ENCODE assay signal across 21 cellular contexts in the genomic region with DNA sequence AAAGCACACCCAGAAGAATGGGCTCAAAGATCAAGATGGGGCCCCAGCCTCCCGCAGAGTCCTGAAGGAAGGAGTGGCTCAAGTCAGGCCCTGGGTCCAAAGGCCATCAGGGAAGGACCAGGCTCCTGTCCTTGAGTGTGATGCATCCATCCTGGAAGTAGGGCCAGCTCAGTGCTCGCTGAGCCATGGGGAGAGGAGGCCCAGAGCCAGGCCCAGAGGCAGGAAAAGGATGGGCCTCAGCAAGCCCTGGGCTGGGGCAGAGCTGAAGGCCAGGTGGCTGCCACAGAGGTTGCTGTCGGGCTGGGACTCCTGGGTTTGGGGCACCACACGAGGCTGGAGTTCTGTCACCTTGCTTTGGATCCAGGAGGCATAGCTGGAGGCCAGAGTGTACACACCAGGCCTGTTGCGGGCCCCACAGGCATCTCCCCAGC. TPM values are rescaled to one million over a fixed set of nuclear protein-coding genes. Genes with fewer than 3 reads are reported as not detected.
DNase-seq lines count a peak whose midpoint lies in the region; ATAC-seq and TF ChIP-seq lines count a peak whose summit lies in the region.
"Had no signal": no experiment of that assay in that cellular context is flagged by ENCODE, and none has a peak within 500 bp of the region (broad histone marks: within the 10 kb centered on the region; RNA-seq: fewer than 3 reads in every experiment).

No MANE protein-coding gene starts in this region.

- TF ChIP-seq POLR2A in upper lobe of left lung (IDR thresholded peaks at IDR 0.05), result no peak

- no peak for TF ChIP-seq CTCF in neutrophil (IDR thresholded peaks at IDR 0.05)
- no peak for TF ChIP-seq CTCF in upper lobe of left lung (IDR thresholded peaks at IDR 0.05)

- no peaks in the 10 kb centered on the region for H3K9me3 ChIP-seq in neutrophil
- no peaks in the 10 kb centered on the region for H3K9me3 ChIP-seq in upper lobe of left lung
- no peaks in the 10 kb centered on the region for H3K9me3 ChIP-seq in SJCRH30 (replicated peaks)
- H3K9me3 ChIP-seq: BLaER1 had no signal

- H3K36me3 Mint-ChIP-seq in activated CD4-positive, alpha-beta T cell treated with anti-CD3 and anti-CD28 coated beads for 36 hours (ENCODE audit: low read depth), result peaks cover 15% of the 10 kb centered on the region

- WGBS in upper lobe of left lung, 2 donors, result 85% methylated on average over 2 of the region's 5 CpGs; no CpG with 5 or more reads in 1 of the 2 donors

- peaks cover 9% of the 10 kb centered on the region for H3K36me3 ChIP-seq in neutrophil
- H3K36me3 ChIP-seq in upper lobe of left lung, result peaks cover 0 to 57% (median 38%) of the 10 kb centered on the region in 4 donors
- no peaks in the 10 kb centered on the region for H3K36me3 ChIP-seq in SJCRH30

- CTCF ChIA-PET in activated CD4-positive, alpha-beta T cell treated with anti-CD3 and anti-CD28 coated beads for 36 hours (lab: Charles Lee), result no interaction called here

- H3K27me3 ChIP-seq in neutrophil, result no peaks in the 10 kb centered on the region
- H3K27me3 ChIP-seq in upper lobe of left lung, result no peaks in the 10 kb centered on the region
- H3K27me3 ChIP-seq in SJCRH30, result no peaks in the 10 kb centered on the region
- H3K27me3 ChIP-seq: BLaER1 had no signal

- no peak for DNase-seq in activated CD4-positive, alpha-beta T cell treated with anti-CD3 and anti-CD28 coated beads for 36 hours
- DNase-seq in activated CD4-positive, alpha-beta T cell treated with anti-CD3 and anti-CD28 coated beads for 4 hours, result no peak
- DNase-seq in upper lobe of left lung (no peak), NCI-H187 treated with DMSO at 0.1 percent for 48 hours (lab: John Stamatoyannopoulos, UW) (no peak), SJCRH30 (no peak)
- DNase-seq: activated T-cell treated with anti-CD3 and anti-CD28 coated beads for 4 hours; amygdala; foreskin melanocyte; GDM1; HFFc6; NCI-H1417 treated with DMSO at 0.1 percent for 48 hours; NCI-H226; stimulated activated CD4-positive, alpha-beta T cell treated with anti-CD3 and anti-CD28 coated beads, Interleukin-4, amount 100 ng/mL, for 4 hours had no signal

- peaks cover 69 to 72% of the 10 kb centered on the region in 2 experiments for H3K4me1 ChIP-seq in neutrophil (ENCODE audit: control insufficient read depth in 1 of 2, insufficient read depth in 1 of 2, low read depth in 1 of 2, low read length in 1 of 2)
- H3K4me1 ChIP-seq in upper lobe of left lung, result peaks cover 29 to 83% (median 54%) of the 10 kb centered on the region in 4 donors
- no peaks in the 10 kb centered on the region for H3K4me1 ChIP-seq in SJCRH30

- peak; percentile 13 for ATAC-seq in activated CD4-positive, alpha-beta T cell treated with anti-CD3 and anti-CD28 coated beads for 36 hours
- peak; percentile 15 for ATAC-seq in esophagus mucosa
- ATAC-seq in upper lobe of left lung (ENCODE audit: low FRiP score in 2 of 2), result no peak
- no peak for ATAC-seq in GM19328 (IDR thresholded peaks at IDR 0.05; ENCODE audit: unreplicated experiment)
- ATAC-seq: left lobe of liver had no signal

- H3K27ac ChIP-seq in neutrophil, result peak overlapping the region; percentile 98
- H3K27ac ChIP-seq in upper lobe of left lung, result peak overlapping the region; percentile 37 to 94 (median 92)
- H3K27ac ChIP-seq in SJCRH30, result no peak overlapping the region
- H3K27ac ChIP-seq: BLaER1 had no signal

- POLR2A ChIA-PET in activated CD4-positive, alpha-beta T cell treated with anti-CD3 and anti-CD28 coated beads for 36 hours (lab: Charles Lee), result interaction anchor here (0.5 kb wide), 1 partner anchor 17 kb away, joined by 5 read pairs; no protein-coding TSS in a partner anchor

- no peak for TF ChIP-seq EP300 in upper lobe of left lung (IDR thresholded peaks at IDR 0.05)

- no peak overlapping the region for H3K27ac Mint-ChIP-seq in activated CD4-positive, alpha-beta T cell treated with anti-CD3 and anti-CD28 coated beads for 36 hours
- H3K27ac Mint-ChIP-seq: HFFc6 had no signal

- H3K4me3 ChIP-seq in neutrophil (ENCODE audit: low read depth in 1 of 2, low read length in 1 of 2) (no peak overlapping the region), upper lobe of left lung (no peak overlapping the region), SJCRH30 (no peak overlapping the region)
- H3K4me3 ChIP-seq: BLaER1 had no signal

- intact Hi-C loops in activated CD4-positive, alpha-beta T cell treated with anti-CD3 and anti-CD28 coated beads for 36 hours (cut with DNase I, micrococcal nuclease), result no loop called here

- no peaks in the 10 kb centered on the region for H3K27me3 Mint-ChIP-seq in activated CD4-positive, alpha-beta T cell treated with anti-CD3 and anti-CD28 coated beads for 36 hours

- H3K4me1 Mint-ChIP-seq in activated CD4-positive, alpha-beta T cell treated with anti-CD3 and anti-CD28 coated beads for 36 hours, result no peaks in the 10 kb centered on the region

- no peaks in the 10 kb centered on the region for H3K9me3 Mint-ChIP-seq in activated CD4-positive, alpha-beta T cell treated with anti-CD3 and anti-CD28 coated beads for 36 hours (ENCODE audit: low read depth)
- H3K9me3 Mint-ChIP-seq: HFFc6 had no signal

- H3K4me3 Mint-ChIP-seq in activated CD4-positive, alpha-beta T cell treated with anti-CD3 and anti-CD28 coated beads for 36 hours, result no peak overlapping the region
- H3K4me3 Mint-ChIP-seq: HFFc6 had no signal

RNA-seq across cellular contexts. Expression of a gene that starts 3.7 kb away (rescaled TPM):
- total RNA-seq in activated CD4-positive, alpha-beta T cell treated with anti-CD3 and anti-CD28 coated beads for 36 hours, result not detected
- 59.3 TPM for total RNA-seq in esophagus mucosa
- total RNA-seq in upper lobe of left lung, result 100 to 1,000 TPM in 3 of 6 donors, 10 to 100 TPM in 3; 59.7 to 155 (median 109) TPM
- total RNA-seq in SJCRH30 (2014; rRNA removed; shearing (Covaris generic)), result not detected in 2 replicates
- total RNA-seq: chondrocyte, HFFc6, RPMI7951, temporal lobe had no signal

RNA-seq across cellular contexts. Expression of a gene that starts 14.4 kb away (rescaled TPM):
- total RNA-seq in activated CD4-positive, alpha-beta T cell treated with anti-CD3 and anti-CD28 coated beads for 36 hours, result 10 to 100 TPM; 53.6 to 63.1 TPM
- total RNA-seq in esophagus mucosa (25.5 TPM), upper lobe of left lung (100 to 1,000 TPM in 1 of 6 donors, 10 to 100 TPM in 5; 73.9 to 144 (median 83.6) TPM)
- total RNA-seq in SJCRH30 (2014; rRNA removed; shearing (Covaris generic)), result 38.0 and 42.6 TPM in 2 replicates

RNA-seq across cellular contexts. Expression of a gene that starts 18.0 kb away (rescaled TPM):
- under 1 TPM; 0.26 to 0.43 TPM for total RNA-seq in activated CD4-positive, alpha-beta T cell treated with anti-CD3 and anti-CD28 coated beads for 36 hours
- total RNA-seq in esophagus mucosa (1.5 TPM), upper lobe of left lung (10 to 100 TPM in 2 of 6 donors, 1 to 10 TPM in 4; 1.4 to 61.8 (median 5.6) TPM)
- total RNA-seq in SJCRH30 (2014; rRNA removed; shearing (Covaris generic)), result 0.43 and 0.51 TPM in 2 replicates

RNA-seq across cellular contexts. Expression of a gene that starts 23.7 kb away (rescaled TPM):
- total RNA-seq in activated CD4-positive, alpha-beta T cell treated with anti-CD3 and anti-CD28 coated beads for 36 hours, result 10 to 100 TPM; 50.0 to 53.3 TPM
- 21.5 TPM for total RNA-seq in esophagus mucosa
- 10 to 100 TPM; 23.2 to 64.4 (median 39.3) TPM for total RNA-seq in upper lobe of left lung
- total RNA-seq in SJCRH30 (2014; rRNA removed; shearing (Covaris generic)), result 31.2 and 31.8 TPM in 2 replicates

RNA-seq across cellular contexts. Expression of a gene that starts 37.3 kb away (rescaled TPM):
- 10 to 100 TPM; 59.6 to 64.2 TPM for total RNA-seq in activated CD4-positive, alpha-beta T cell treated with anti-CD3 and anti-CD28 coated beads for 36 hours
- 22.3 TPM for total RNA-seq in esophagus mucosa
- 100 to 1,000 TPM in 1 of 6 donors, 10 to 100 TPM in 5; 37.7 to 105 (median 61.4) TPM for total RNA-seq in upper lobe of left lung
- 145 and 149 TPM in 2 replicates for total RNA-seq in SJCRH30 (2014; rRNA removed; shearing (Covaris generic))

Comparison
In these comparisons a context has a peak if more than half of its experiments do, and no peak if none do; other contexts are left out.
1. ATAC-seq: peak in activated CD4-positive, alpha-beta T cell treated with anti-CD3 and anti-CD28 coated beads for 36 hours (single experiment) and esophagus mucosa (single experiment); none in upper lobe of left lung (0 of 2) and GM19328 (single experiment).
2. RNA of a gene that starts 3.7 kb away (total RNA-seq): 59.7 to 155 TPM in upper lobe of left lung and 59.3 TPM in esophagus mucosa (single experiment); not detected in activated CD4-positive, alpha-beta T cell treated with anti-CD3 and anti-CD28 coated beads for 36 hours and not detected in SJCRH30; every median in the first group is over 10 times any median in the second.